In the genomic region with DNA sequence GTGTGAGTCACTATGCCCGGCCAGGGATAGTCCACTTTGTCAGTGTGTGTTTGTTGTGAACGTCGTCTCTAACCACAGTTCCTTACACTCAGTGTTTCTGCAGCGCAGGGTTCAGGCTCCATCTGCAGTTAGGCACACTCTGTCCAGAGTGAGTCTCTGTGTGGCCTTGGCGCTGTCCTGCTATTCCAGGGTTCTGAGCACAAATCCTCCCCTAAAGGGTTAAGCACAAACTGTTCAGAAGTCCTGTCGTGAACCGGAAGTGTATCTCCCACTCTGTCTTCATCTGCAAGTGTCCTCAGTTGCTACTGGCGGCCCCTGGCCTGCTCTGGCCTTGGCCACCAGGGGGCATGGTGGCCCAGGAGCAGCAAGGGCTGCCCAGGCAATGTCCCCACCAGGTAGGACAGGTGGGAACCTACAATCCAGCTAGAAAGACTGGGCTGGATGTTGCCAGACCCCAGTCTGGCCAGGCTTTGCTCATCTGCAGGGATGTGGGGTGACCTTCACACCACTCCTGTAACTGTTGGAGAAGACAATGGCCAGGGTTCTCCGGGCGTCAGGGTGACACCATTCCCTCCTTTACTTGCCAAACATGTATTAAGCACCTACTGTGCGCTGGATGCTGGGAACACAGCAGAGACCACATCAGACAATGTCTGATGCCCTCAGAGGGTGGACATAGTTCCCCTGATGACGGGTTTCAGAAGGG, we compare ENCODE assay signal across 8 cellular contexts. TPM values are rescaled to one million over a fixed set of nuclear protein-coding genes. Genes with fewer than 3 reads are reported as not detected.
DNase-seq lines count a peak whose midpoint lies in the region; ATAC-seq and TF ChIP-seq lines count a peak whose summit lies in the region.

No MANE protein-coding gene starts in this region.

- DNase-seq in CD8-positive, alpha-beta T cell = peak; percentile 35 to 84 (median 66)
- DNase-seq in GM20000 (ENCODE audit: low spot score) (peak; percentile 75), SHP77 treated with DMSO at 0.1 percent for 48 hours (lab: John Stamatoyannopoulos, UW) (peak; percentile 91), activated gamma-delta T cell (lab: John Stamatoyannopoulos, UW) (peak; percentile 39), head of caudate nucleus (peak; percentile 21 to 77 (median 57)), psoas muscle (peak; percentile 69 to 82), vagina (ENCODE audit: extremely low spot score in 2 of 2) (peak in 1 of 2 donors; percentile 87)

- H3K4me3 ChIP-seq in CD8-positive, alpha-beta T cell (ENCODE audit: low read depth, low read length) = no peak overlapping the region
- H3K4me3 ChIP-seq in psoas muscle = no peak overlapping the region
- no peak overlapping the region for H3K4me3 ChIP-seq in vagina

- H3K27me3 Mint-ChIP-seq in CD8-positive, alpha-beta T cell (ENCODE audit: low read depth) = no peaks in the 10 kb centered on the region

- no peak for TF ChIP-seq POLR2A in vagina (IDR thresholded peaks at IDR 0.05)

- no peak overlapping the region for H3K27ac ChIP-seq in CD8-positive, alpha-beta T cell (ENCODE audit: low read depth, low read length)
- H3K27ac ChIP-seq in psoas muscle (no peak overlapping the region), vagina (no peak overlapping the region)

- WGBS in psoas muscle, 3 donors = 36 to 42% (median 40%) methylated on average over 12 of the region's 12 CpGs

- peaks cover 23% of the 10 kb centered on the region for H3K4me1 ChIP-seq in CD8-positive, alpha-beta T cell (ENCODE audit: insufficient read depth, low read length)
- H3K4me1 ChIP-seq in psoas muscle (peaks cover 6% of the 10 kb centered on the region), vagina (peaks cover 11% of the 10 kb centered on the region)

- H3K36me3 Mint-ChIP-seq in CD8-positive, alpha-beta T cell = no peaks in the 10 kb centered on the region

- H3K9me3 Mint-ChIP-seq in CD8-positive, alpha-beta T cell = no peaks in the 10 kb centered on the region

- no peaks in the 10 kb centered on the region for H3K9me3 ChIP-seq in CD8-positive, alpha-beta T cell (ENCODE audit: low read length)
- H3K9me3 ChIP-seq in psoas muscle = no peaks in the 10 kb centered on the region
- no peaks in the 10 kb centered on the region for H3K9me3 ChIP-seq in vagina

- peaks cover 15% of the 10 kb centered on the region for H3K4me1 Mint-ChIP-seq in CD8-positive, alpha-beta T cell (ENCODE audit: low read depth)

- peak; percentile 57 for ATAC-seq in CD8-positive, alpha-beta T cell
- ATAC-seq in psoas muscle = peak; percentile 87 to 93 (median 90)

- CTCF ChIA-PET in CD8-positive, alpha-beta T cell (lab: Charles Lee) = interaction anchor here (0.6 to 9.6 kb wide), 19 partner anchors 9 to 127 kb away, joined by 3 to 202 read pairs (median 3); a partner anchor contains a TSS

- H3K27ac Mint-ChIP-seq in CD8-positive, alpha-beta T cell = no peak overlapping the region

- no peaks in the 10 kb centered on the region for H3K27me3 ChIP-seq in CD8-positive, alpha-beta T cell (ENCODE audit: insufficient read depth, low read length)
- H3K27me3 ChIP-seq in psoas muscle (ENCODE audit: insufficient read depth in 3 of 3, low read length in 2 of 3) (no peaks in the 10 kb centered on the region), vagina (no peaks in the 10 kb centered on the region)

- H3K36me3 ChIP-seq in CD8-positive, alpha-beta T cell (ENCODE audit: insufficient read depth, low read length) = no peaks in the 10 kb centered on the region
- H3K36me3 ChIP-seq in psoas muscle (ENCODE audit: insufficient read depth in 1 of 2, low read depth in 1 of 2) (no peaks in the 10 kb centered on the region), vagina (no peaks in the 10 kb centered on the region)

- peak; percentile 81 for TF ChIP-seq CTCF in CD8-positive, alpha-beta T cell (IDR thresholded peaks at IDR 0.05)
- TF ChIP-seq CTCF in GM20000 (IDR thresholded peaks at IDR 0.05; ENCODE audit: extremely low read depth, missing control alignments) (peak; percentile 99), LNCAP (IDR thresholded peaks at IDR 0.05) (peak; percentile 98), psoas muscle (IDR thresholded peaks at IDR 0.05) (peak; percentile 95), vagina (IDR thresholded peaks at IDR 0.05) (peak; percentile 71 to 88 (median 83))

- intact Hi-C loops in CD8-positive, alpha-beta T cell (cut with DNase I, micrococcal nuclease) = loop anchor here (1.0 kb wide), 3 partner anchors 18 to 123 kb away; a partner anchor contains a TSS
- intact Hi-C loops in head of caudate nucleus (cut with DNase I) (loop anchor here (5.0 kb wide), 1 partner anchor 120 kb away; no protein-coding TSS in a partner anchor), psoas muscle (cut with DNase I) (loop anchor here in 1 of 2 donors (1.0 to 5.0 kb wide), 2 partner anchors 40 to 123 kb away; a partner anchor contains a TSS), vagina (cut with DNase I) (loop anchor here (5.0 kb wide), 1 partner anchor 125 kb away; no protein-coding TSS in a partner anchor)

- POLR2A ChIA-PET in CD8-positive, alpha-beta T cell (lab: Charles Lee) = interaction anchor here (0.6 to 3.7 kb wide), 2 partner anchors 12 to 123 kb away, joined by 3 to 33 read pairs; no protein-coding TSS in a partner anchor

- peak overlapping the region; percentile 53 for H3K4me3 Mint-ChIP-seq in CD8-positive, alpha-beta T cell

RNA-seq across cellular contexts. Expression of a gene that starts 38.6 kb away (rescaled TPM):
- total RNA-seq in CD8-positive, alpha-beta T cell = 100 to 1,000 TPM; 135 to 142 TPM
- 10 to 100 TPM; 25.3 to 65.9 (median 55.6) TPM for total RNA-seq in psoas muscle
- polyA plus RNA-seq in psoas muscle = 10 to 100 TPM; 18.5 to 43.4 (median 32.5) TPM
- 49.6 TPM for total RNA-seq in vagina

RNA-seq across cellular contexts. Expression of a gene that starts 46.2 kb away (rescaled TPM):
- 100 to 1,000 TPM; 137 to 139 TPM for total RNA-seq in CD8-positive, alpha-beta T cell
- total RNA-seq in psoas muscle (10 to 100 TPM; 26.2 to 55.1 (median 40.1) TPM), vagina (55.2 TPM)
- 10 to 100 TPM; 12.3 to 20.3 (median 18.4) TPM for polyA plus RNA-seq in psoas muscle

RNA-seq across cellular contexts. Expression of a gene that starts 46.5 kb away (rescaled TPM):
- total RNA-seq in CD8-positive, alpha-beta T cell = 10 to 100 TPM; 60.9 to 68.2 TPM
- total RNA-seq in psoas muscle = 10 to 100 TPM; 25.8 to 35.8 (median 29.0) TPM
- 10 to 100 TPM; 20.6 to 26.3 (median 24.6) TPM for polyA plus RNA-seq in psoas muscle
- total RNA-seq in vagina = 25.5 TPM
